ENCODE assay signal across 8 cellular contexts in genomic region chr19:57916168-57916995, GRCh38. TPM values are rescaled to one million over a fixed set of nuclear protein-coding genes. Genes with fewer than 3 reads are reported as not detected.
DNase-seq lines count a peak whose midpoint lies in the region; ATAC-seq and TF ChIP-seq lines count a peak whose summit lies in the region.
"Not testable (repeated sequence)": the region's sequence is repeated elsewhere in the genome, so short reads cannot be mapped to it uniquely, and the experiment has no call there.

ZNF417 (minus strand) TSS chr19:57916592; CDS start chr19:57916411, 181 bp downstream.

- peak within 1 kb of the TSS; percentile 87 for H4K8ac ChIP-seq in trophoblast cell (ENCODE audit: low read depth, low read length)

- not testable (repeated sequence) for H3K27me3 Mint-ChIP-seq in activated naive CD8-positive, alpha-beta T cell treated with anti-CD3 and anti-CD28 coated beads, Interleukin-2, amount 10 ng/mL, durations not matched to agents 7 days and 5 days

- intact Hi-C loops in cardiac septum (cut with DNase I) = not testable (repeated sequence)
- intact Hi-C loops in transverse colon (cut with DNase I; ENCODE audit: low total_unique reads) = loop anchor here (10.0 kb wide), 1 partner anchor 142 kb away; no protein-coding TSS in a partner anchor

- peak; percentile 99 for ATAC-seq in HG02678 (IDR thresholded peaks at IDR 0.05; ENCODE audit: unreplicated experiment)
- peak; percentile 97 for ATAC-seq in activated naive CD8-positive, alpha-beta T cell treated with anti-CD3 and anti-CD28 coated beads, Interleukin-2, amount 10 ng/mL, durations not matched to agents 7 days and 5 days (ENCODE audit: low read depth)

- peak within 1 kb of the TSS; percentile 98 for H3K27ac Mint-ChIP-seq in activated naive CD8-positive, alpha-beta T cell treated with anti-CD3 and anti-CD28 coated beads, Interleukin-2, amount 10 ng/mL, durations not matched to agents 7 days and 5 days

- not testable (repeated sequence) for H3K36me3 ChIP-seq in SU-DHL-6 (ENCODE audit: low read length)
- H3K36me3 ChIP-seq in trophoblast cell (ENCODE audit: control insufficient read depth in 1 of 2, insufficient read depth in 2 of 2, low read length in 2 of 2) (peaks cover 17 to 18% of the 10 kb centered on the region in 2 experiments), transverse colon (peaks cover 0 to 10% (median 4%) of the 10 kb centered on the region in 4 donors)

- H3K9me3 ChIP-seq in SU-DHL-6 (ENCODE audit: insufficient read depth, low read length); trophoblast cell (ENCODE audit: insufficient read depth, low read depth, low read length): not testable (repeated sequence)
- peaks cover 5 to 18% of the 10 kb centered on the region in 2 donors for H3K9me3 ChIP-seq in transverse colon

- not testable (repeated sequence) for H2BK12ac ChIP-seq in trophoblast cell (ENCODE audit: low read length)

- not testable (repeated sequence) for H4K20me1 ChIP-seq in SU-DHL-6 (ENCODE audit: low read depth, low read length)

- H3K9me2 ChIP-seq in SU-DHL-6 (replicated peaks; ENCODE audit: insufficient read depth, low read length) = not testable (repeated sequence)

- in situ Hi-C loops in transverse colon (cut with MboI; ENCODE audit: low pct_ligation_motif_present in 1 of 4, low pct_unique_long_range_greater_than_20kb in 1 of 4, low sequenced_read_pairs in 3 of 4) = loop anchor here in 1 of 4 donors (25.0 kb wide), 1 partner anchor 179 kb away; the partner anchor contains the start of genes ZNF671 and ZNF776

- peak; percentile 57 for TF ChIP-seq POLR2A in transverse colon (IDR thresholded peaks at IDR 0.05)

- peaks cover 67% of the 10 kb centered on the region for H3K36me3 Mint-ChIP-seq in activated naive CD8-positive, alpha-beta T cell treated with anti-CD3 and anti-CD28 coated beads, Interleukin-2, amount 10 ng/mL, durations not matched to agents 7 days and 5 days

- H3K4me1 Mint-ChIP-seq in activated naive CD8-positive, alpha-beta T cell treated with anti-CD3 and anti-CD28 coated beads, Interleukin-2, amount 10 ng/mL, durations not matched to agents 7 days and 5 days = peaks cover 20% of the 10 kb centered on the region

- H4K12ac ChIP-seq in trophoblast cell (ENCODE audit: low read depth, low read length) = peak within 1 kb of the TSS; percentile 35

- H3K23ac ChIP-seq in trophoblast cell (ENCODE audit: low read length) = not testable (repeated sequence)

- H4K91ac ChIP-seq in trophoblast cell (ENCODE audit: low read depth, low read length) = peak within 1 kb of the TSS; percentile 79

- not testable (repeated sequence) for H3K4me1 ChIP-seq in trophoblast cell (ENCODE audit: control insufficient read depth in 1 of 2, insufficient read depth in 2 of 2, low read length in 2 of 2)
- peaks cover 6 to 13% (median 9%) of the 10 kb centered on the region in 4 donors for H3K4me1 ChIP-seq in transverse colon

- peaks cover 26% of the 10 kb centered on the region for H3K79me2 ChIP-seq in SU-DHL-6 (ENCODE audit: insufficient read depth, low read length)
- not testable (repeated sequence) for H3K79me2 ChIP-seq in trophoblast cell (ENCODE audit: control insufficient read depth, insufficient read depth, low read length, poor library complexity)

- POLR2A ChIA-PET in activated naive CD8-positive, alpha-beta T cell treated with anti-CD3 and anti-CD28 coated beads, Interleukin-2, amount 10 ng/mL, durations not matched to agents 7 days and 5 days (lab: Charles Lee) = interaction anchor here (0.8 to 1.9 kb wide), 12 partner anchors 19 to 430 kb away, joined by 3 to 11 read pairs (median 6); partner anchors contain the start of genes ZNF134, ZNF135, ZNF418 and ZNF551

- H2BK120ac ChIP-seq in trophoblast cell (ENCODE audit: insufficient read depth, low read length, poor library complexity) = peak within 1 kb of the TSS; percentile 61

- H3K14ac ChIP-seq in trophoblast cell (ENCODE audit: low read length) = peak within 1 kb of the TSS; percentile 74

- H3F3A ChIP-seq in SU-DHL-6 (ENCODE audit: insufficient read depth) = not testable (repeated sequence)

- H3K9ac ChIP-seq in SU-DHL-6 (ENCODE audit: low read length) (peak within 1 kb of the TSS; percentile 62), trophoblast cell (ENCODE audit: low read length) (peak within 1 kb of the TSS; percentile 76)

- no CpG with 5 or more reads among the region's 51 CpGs for WGBS in trophoblast cell (ENCODE audit: extremely low coverage, insufficient coverage, insufficient read length)
- WGBS in transverse colon (ENCODE audit: low coverage in 1 of 2), 2 donors = 0 to 2% methylated on average over 2 to 27 of the region's 51 CpGs

- peaks cover 21% of the 10 kb centered on the region for H3K9me3 Mint-ChIP-seq in activated naive CD8-positive, alpha-beta T cell treated with anti-CD3 and anti-CD28 coated beads, Interleukin-2, amount 10 ng/mL, durations not matched to agents 7 days and 5 days

- not testable (repeated sequence) for H3K27me3 ChIP-seq in SU-DHL-6 (ENCODE audit: low read length); trophoblast cell (ENCODE audit: insufficient read depth, low read length); transverse colon

- TF ChIP-seq CTCF in GM12872 (IDR thresholded peaks at IDR 0.05; ENCODE audit: insufficient read depth, low read depth, low read length) (peak; percentile 46; the same call in 2 of the 3 replicates), SU-DHL-6 (IDR thresholded peaks at IDR 0.05; ENCODE audit: insufficient read depth, low read length, poor library complexity, severe bottlenecking) (peak; percentile 11), transverse colon (IDR thresholded peaks at IDR 0.05) (peak in 1 of 5 experiments; percentile 16)

- DNase-seq in NCI-H1105 treated with DMSO at 0.1 percent for 48 hours (lab: John Stamatoyannopoulos, UW) = peak; percentile 96
- DNase-seq in activated naive CD8-positive, alpha-beta T cell treated with anti-CD3 and anti-CD28 coated beads, Interleukin-2, amount 10 ng/mL, durations not matched to agents 7 days and 5 days = peak; percentile 78
- DNase-seq in cardiac septum (ENCODE audit: low spot score) = peak; percentile 92
- peak; percentile 95 to 98 for DNase-seq in trophoblast cell
- DNase-seq in transverse colon = peak; percentile 84

- H3K18ac ChIP-seq in trophoblast cell (ENCODE audit: low read length) = peak within 1 kb of the TSS; percentile 57

- peak within 1 kb of the TSS; percentile 50 for H2BK5ac ChIP-seq in trophoblast cell (ENCODE audit: low read depth, low read length, poor library complexity)

- H3K4me2 ChIP-seq in SU-DHL-6 (ENCODE audit: low read depth, low read length, poor library complexity, severe bottlenecking) (peak within 1 kb of the TSS; percentile 58), trophoblast cell (ENCODE audit: low read length) (peak within 1 kb of the TSS; percentile 71)

- peak within 1 kb of the TSS; percentile 53 for H3K4ac ChIP-seq in trophoblast cell (ENCODE audit: low read depth, low read length)

- H3K27ac ChIP-seq in SU-DHL-6 (ENCODE audit: low read depth, low read length) = not testable (repeated sequence)
- H3K27ac ChIP-seq in trophoblast cell (ENCODE audit: low read depth, low read length) (peak within 1 kb of the TSS; percentile 23), transverse colon (peak within 1 kb of the TSS; percentile 81 to 87 (median 85))

- TF ChIP-seq EP300 in transverse colon (IDR thresholded peaks at IDR 0.05; ENCODE audit: low read depth) = not testable (repeated sequence)

- H3K4me3 Mint-ChIP-seq in activated naive CD8-positive, alpha-beta T cell treated with anti-CD3 and anti-CD28 coated beads, Interleukin-2, amount 10 ng/mL, durations not matched to agents 7 days and 5 days = peak within 1 kb of the TSS; percentile 95

- not testable (repeated sequence) for H2AK5ac ChIP-seq in trophoblast cell (ENCODE audit: low read length)

- not testable (repeated sequence) for H3K79me1 ChIP-seq in trophoblast cell (ENCODE audit: low read length)

- H2AFZ ChIP-seq in SU-DHL-6 (ENCODE audit: low read depth, low read length, severe bottlenecking) = peak within 1 kb of the TSS; percentile 94
- H2AFZ ChIP-seq in trophoblast cell (ENCODE audit: insufficient read depth, low read length, poor library complexity) = peak within 1 kb of the TSS; percentile 52

- H3K4me3 ChIP-seq in SU-DHL-6 (ENCODE audit: insufficient read depth, low read length, poor library complexity, severe bottlenecking) (peak within 1 kb of the TSS; percentile 82), trophoblast cell (ENCODE audit: low read depth, low read length) (peak within 1 kb of the TSS; percentile 85), transverse colon (peak within 1 kb of the TSS; percentile 76 to 97 (median 84))

RNA-seq across cellular contexts. Expression of gene ZNF417, which starts in this region (rescaled TPM):
- 10 to 100 TPM; 35.8 to 36.5 TPM for total RNA-seq in activated naive CD8-positive, alpha-beta T cell treated with anti-CD3 and anti-CD28 coated beads, Interleukin-2, amount 10 ng/mL, durations not matched to agents 7 days and 5 days
- total RNA-seq in cardiac septum = 10.8 TPM
- 8.1 TPM in 2 replicates for polyA plus RNA-seq in trophoblast cell (2013)
- 100 to 1,000 TPM in 1 of 4 donors, 10 to 100 TPM in 2, 1 to 10 TPM in 1; 9.8 to 119 (median 11.2) TPM for total RNA-seq in transverse colon
